ENCODE assay signal across 16 cellular contexts in the genomic region with DNA sequence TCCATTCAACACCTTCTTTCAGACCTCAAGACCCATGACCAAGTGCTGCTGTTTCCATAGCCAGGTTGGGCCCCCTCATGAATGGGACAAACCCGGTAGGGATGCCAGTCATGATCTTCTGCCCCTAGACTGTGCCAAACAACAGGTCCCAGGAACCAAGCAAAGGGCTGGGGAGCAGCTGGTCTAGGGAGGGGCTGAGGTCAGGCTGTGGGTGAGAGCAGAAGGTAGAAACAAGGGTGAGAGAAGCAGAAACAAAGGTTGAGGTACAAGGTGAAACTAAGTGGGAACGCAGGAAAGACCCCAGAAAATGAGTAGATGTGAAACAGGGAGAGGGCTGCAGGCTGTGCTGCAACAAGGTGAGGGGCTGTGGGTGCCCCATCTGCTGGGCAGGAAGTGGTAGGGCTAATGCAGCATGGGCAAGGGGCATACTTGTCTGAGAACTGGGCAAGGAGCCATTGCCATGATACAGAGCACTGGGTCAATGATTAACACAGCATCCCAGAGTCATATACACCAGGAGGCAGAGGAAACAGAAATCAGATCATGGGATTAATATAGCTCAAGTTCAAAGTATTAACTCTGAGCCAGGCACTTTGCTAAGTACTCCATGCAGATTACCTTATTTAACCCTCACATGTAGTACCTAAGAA. TPM values are rescaled to one million over a fixed set of nuclear protein-coding genes. Genes with fewer than 3 reads are reported as not detected.
DNase-seq lines count a peak whose midpoint lies in the region; ATAC-seq, FAIRE-seq and TF ChIP-seq lines count a peak whose summit lies in the region.
"Had no signal": no experiment of that assay in that cellular context is flagged by ENCODE, and none has a peak within 500 bp of the region (broad histone marks: within the 10 kb centered on the region; RNA-seq: fewer than 3 reads in every experiment).

No MANE protein-coding gene starts in this region.

- peak overlapping the region; percentile 21 to 79 (median 50) for H3K27ac Mint-ChIP-seq in CD4-positive, CD25-positive, alpha-beta regulatory T cell
- no peak overlapping the region for H3K27ac Mint-ChIP-seq in activated naive CD4-positive, alpha-beta T cell treated with anti-CD3 and anti-CD28 coated beads for 36 hours
- H3K27ac Mint-ChIP-seq: activated B cell treated with CpG ODN at 0.5 μM for 24 hours, memory B cell had no signal

- peaks cover 2% of the 10 kb centered on the region for H3K27me3 ChIP-seq in CD4-positive, CD25-positive, alpha-beta regulatory T cell (ENCODE audit: control insufficient read depth, insufficient read depth, low read length)

- H3K36me3 ChIP-seq in CD4-positive, CD25-positive, alpha-beta regulatory T cell (ENCODE audit: control insufficient read depth, insufficient read depth, low read length), result no peaks in the 10 kb centered on the region

- CTCF ChIA-PET in activated naive CD4-positive, alpha-beta T cell treated with anti-CD3 and anti-CD28 coated beads for 36 hours (lab: Charles Lee), result interaction anchor here (0.6 to 0.9 kb wide), 2 partner anchors 19 to 812 kb away, joined by 3 to 4 read pairs; no protein-coding TSS in a partner anchor

- peaks cover 8% of the 10 kb centered on the region for H3K27me3 Mint-ChIP-seq in CD4-positive, CD25-positive, alpha-beta regulatory T cell
- H3K27me3 Mint-ChIP-seq in activated naive CD4-positive, alpha-beta T cell treated with anti-CD3 and anti-CD28 coated beads for 36 hours (ENCODE audit: low read depth), result no peaks in the 10 kb centered on the region
- H3K27me3 Mint-ChIP-seq: activated B cell treated with CpG ODN at 0.5 μM for 24 hours had no signal

- no peaks in the 10 kb centered on the region for H3K36me3 Mint-ChIP-seq in CD4-positive, CD25-positive, alpha-beta regulatory T cell
- H3K36me3 Mint-ChIP-seq in activated naive CD4-positive, alpha-beta T cell treated with anti-CD3 and anti-CD28 coated beads for 36 hours (ENCODE audit: low read depth), result no peaks in the 10 kb centered on the region
- H3K36me3 Mint-ChIP-seq: memory B cell had no signal

- DNase-seq in CD4-positive, CD25-positive, alpha-beta regulatory T cell, result no peak
- DNase-seq in left lobe of liver (ENCODE audit: low spot score) (no peak), DMS114 treated with DMSO at 0.1 percent for 48 hours (lab: John Stamatoyannopoulos, UW; ENCODE audit: unreplicated experiment) (no peak), HTR-8/SVneo (ENCODE audit: insufficient read length, low spot score) (no peak)
- no peak for DNase-seq in activated naive CD4-positive, alpha-beta T cell treated with anti-CD3 and anti-CD28 coated beads for 36 hours
- DNase-seq: activated B cell treated with CpG ODN at 0.5 μM for 24 hours; activated T-cell treated with anti-CD3 and anti-CD28 coated beads, Interleukin-2, amount 50 U/mL, for 1 hour; anterior cingulate cortex; stimulated activated CD4-positive, alpha-beta T cell treated with anti-CD3 and anti-CD28 coated beads, Interleukin-1b, Interleukin-23, amount 100 ng/mL, for 48 hours had no signal

- intact Hi-C loops in activated naive CD4-positive, alpha-beta T cell treated with anti-CD3 and anti-CD28 coated beads for 36 hours (cut with micrococcal nuclease), result no loop called here

- H3K4me1 Mint-ChIP-seq in CD4-positive, CD25-positive, alpha-beta regulatory T cell, result peaks cover 0 to 8% (median under 1%) of the 10 kb centered on the region in 4 donors
- H3K4me1 Mint-ChIP-seq in activated naive CD4-positive, alpha-beta T cell treated with anti-CD3 and anti-CD28 coated beads for 36 hours (ENCODE audit: low read depth), result peaks cover 2% of the 10 kb centered on the region

- no peaks in the 10 kb centered on the region for H3K9me3 Mint-ChIP-seq in CD4-positive, CD25-positive, alpha-beta regulatory T cell
- H3K9me3 Mint-ChIP-seq in activated naive CD4-positive, alpha-beta T cell treated with anti-CD3 and anti-CD28 coated beads for 36 hours, result no peaks in the 10 kb centered on the region
- H3K9me3 Mint-ChIP-seq: activated B cell treated with CpG ODN at 0.5 μM for 24 hours, memory B cell had no signal

- peaks cover 4% of the 10 kb centered on the region for H3K4me1 ChIP-seq in CD4-positive, CD25-positive, alpha-beta regulatory T cell (ENCODE audit: control insufficient read depth, insufficient read depth, low read length, poor library complexity, severe bottlenecking)

- ATAC-seq in CD4-positive, CD25-positive, alpha-beta regulatory T cell (ENCODE audit: low read depth in 2 of 2), result no peak
- ATAC-seq in GM19463 (IDR thresholded peaks at IDR 0.05; ENCODE audit: unreplicated experiment) (peak; percentile 57), SK-N-SH treated with all-trans-retinoic acid at 6 μM for 48 hours (peak; percentile 59; the same call in 2 of the 3 replicates), left lobe of liver (peak; percentile 96), HG02610 (IDR thresholded peaks at IDR 0.05; ENCODE audit: unreplicated experiment) (no peak)

- no peak for FAIRE-seq in HTR-8/SVneo (lab: Jason Lieb, UNC)
- FAIRE-seq: G401.6 had no signal

- H3K4me3 Mint-ChIP-seq in CD4-positive, CD25-positive, alpha-beta regulatory T cell, result no peak overlapping the region
- H3K4me3 Mint-ChIP-seq in activated naive CD4-positive, alpha-beta T cell treated with anti-CD3 and anti-CD28 coated beads for 36 hours, result no peak overlapping the region
- H3K4me3 Mint-ChIP-seq: activated B cell treated with CpG ODN at 0.5 μM for 24 hours, memory B cell had no signal

- no peak overlapping the region for H3K27ac ChIP-seq in CD4-positive, CD25-positive, alpha-beta regulatory T cell (ENCODE audit: insufficient read depth, low read length, poor library complexity, severe bottlenecking)

- H3K9me3 ChIP-seq in CD4-positive, CD25-positive, alpha-beta regulatory T cell (ENCODE audit: control insufficient read depth in 2 of 2, low read length in 2 of 2), result no peaks in the 10 kb centered on the region

- H3K4me3 ChIP-seq in CD4-positive, CD25-positive, alpha-beta regulatory T cell (ENCODE audit: low read depth, low read length), result no peak overlapping the region

TF ChIP-seq in SK-N-SH treated with all-trans-retinoic acid at 6 μM for 48 hours, 23 proteins besides CTCF, POLR2A, EP300 and RAD21 (continues in another document):
- TF ChIP-seq, protein P1, sequence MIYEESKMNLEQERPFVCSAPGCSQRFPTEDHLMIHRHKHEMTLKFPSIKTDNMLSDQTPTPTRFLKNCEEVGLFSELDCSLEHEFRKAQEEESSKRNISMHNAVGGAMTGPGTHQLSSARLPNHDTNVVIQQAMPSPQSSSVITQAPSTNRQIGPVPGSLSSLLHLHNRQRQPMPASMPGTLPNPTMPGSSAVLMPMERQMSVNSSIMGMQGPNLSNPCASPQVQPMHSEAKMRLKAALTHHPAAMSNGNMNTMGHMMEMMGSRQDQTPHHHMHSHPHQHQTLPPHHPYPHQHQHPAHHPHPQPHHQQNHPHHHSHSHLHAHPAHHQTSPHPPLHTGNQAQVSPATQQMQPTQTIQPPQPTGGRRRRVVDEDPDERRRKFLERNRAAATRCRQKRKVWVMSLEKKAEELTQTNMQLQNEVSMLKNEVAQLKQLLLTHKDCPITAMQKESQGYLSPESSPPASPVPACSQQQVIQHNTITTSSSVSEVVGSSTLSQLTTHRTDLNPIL (CRISPR knock-in tag; IDR thresholded peaks at IDR 0.05; ENCODE audit: low read depth), result no peak
- TF ChIP-seq GLIS3 (CRISPR knock-in tag; IDR thresholded peaks at IDR 0.05) (no peak), ESRRG (CRISPR knock-in tag; IDR thresholded peaks at IDR 0.05) (no peak), ARNTL (CRISPR knock-in tag; IDR thresholded peaks at IDR 0.05; ENCODE audit: borderline replicate concordance, low read depth) (no peak), ZC3H10 (CRISPR knock-in tag; IDR thresholded peaks at IDR 0.05) (no peak), ZFP3 (CRISPR knock-in tag; IDR thresholded peaks at IDR 0.05) (no peak), BACH2 (CRISPR knock-in tag; IDR thresholded peaks at IDR 0.05; ENCODE audit: borderline replicate concordance) (no peak), PPARA (CRISPR knock-in tag; IDR thresholded peaks at IDR 0.05; ENCODE audit: borderline replicate concordance) (no peak), TCF4 (CRISPR knock-in tag; IDR thresholded peaks at IDR 0.05; ENCODE audit: borderline replicate concordance) (no peak)
- TF ChIP-seq, protein P2, sequence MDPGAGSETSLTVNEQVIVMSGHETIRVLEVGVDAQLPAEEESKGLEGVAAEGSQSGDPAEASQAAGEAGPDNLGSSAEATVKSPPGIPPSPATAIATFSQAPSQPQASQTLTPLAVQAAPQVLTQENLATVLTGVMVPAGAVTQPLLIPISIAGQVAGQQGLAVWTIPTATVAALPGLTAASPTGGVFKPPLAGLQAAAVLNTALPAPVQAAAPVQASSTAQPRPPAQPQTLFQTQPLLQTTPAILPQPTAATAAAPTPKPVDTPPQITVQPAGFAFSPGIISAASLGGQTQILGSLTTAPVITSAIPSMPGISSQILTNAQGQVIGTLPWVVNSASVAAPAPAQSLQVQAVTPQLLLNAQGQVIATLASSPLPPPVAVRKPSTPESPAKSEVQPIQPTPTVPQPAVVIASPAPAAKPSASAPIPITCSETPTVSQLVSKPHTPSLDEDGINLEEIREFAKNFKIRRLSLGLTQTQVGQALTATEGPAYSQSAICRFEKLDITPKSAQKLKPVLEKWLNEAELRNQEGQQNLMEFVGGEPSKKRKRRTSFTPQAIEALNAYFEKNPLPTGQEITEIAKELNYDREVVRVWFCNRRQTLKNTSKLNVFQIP (CRISPR knock-in tag; IDR thresholded peaks at IDR 0.05; ENCODE audit: borderline replicate concordance, low read depth), result no peak

RNA-seq across cellular contexts. Expression of a gene that starts 45.9 kb away (rescaled TPM):
- not detected for total RNA-seq in CD4-positive, CD25-positive, alpha-beta regulatory T cell
- polyA plus RNA-seq in CD4-positive, CD25-positive, alpha-beta regulatory T cell, result under 1 TPM in 2 of 4 donors, not detected in 2; 0.08 to 0.23 TPM
- total RNA-seq in left lobe of liver, result 9.1 TPM
- not detected for total RNA-seq in activated naive CD4-positive, alpha-beta T cell treated with anti-CD3 and anti-CD28 coated beads for 36 hours
- total RNA-seq: activated B cell treated with CpG ODN at 0.5 μM for 24 hours, glomerular endothelial cell, NCI-H460 had no signal

Comparison
In these comparisons a context has a peak if more than half of its experiments do, and no peak if none do; other contexts are left out.
1. ATAC-seq: peak in GM19463 (single experiment), SK-N-SH treated with all-trans-retinoic acid at 6 μM for 48 hours (single experiment) and left lobe of liver (single experiment); none in CD4-positive, CD25-positive, alpha-beta regulatory T cell (0 of 2) and HG02610 (single experiment).